17 cellular contexts compared by ENCODE assay signal in the genomic region with DNA sequence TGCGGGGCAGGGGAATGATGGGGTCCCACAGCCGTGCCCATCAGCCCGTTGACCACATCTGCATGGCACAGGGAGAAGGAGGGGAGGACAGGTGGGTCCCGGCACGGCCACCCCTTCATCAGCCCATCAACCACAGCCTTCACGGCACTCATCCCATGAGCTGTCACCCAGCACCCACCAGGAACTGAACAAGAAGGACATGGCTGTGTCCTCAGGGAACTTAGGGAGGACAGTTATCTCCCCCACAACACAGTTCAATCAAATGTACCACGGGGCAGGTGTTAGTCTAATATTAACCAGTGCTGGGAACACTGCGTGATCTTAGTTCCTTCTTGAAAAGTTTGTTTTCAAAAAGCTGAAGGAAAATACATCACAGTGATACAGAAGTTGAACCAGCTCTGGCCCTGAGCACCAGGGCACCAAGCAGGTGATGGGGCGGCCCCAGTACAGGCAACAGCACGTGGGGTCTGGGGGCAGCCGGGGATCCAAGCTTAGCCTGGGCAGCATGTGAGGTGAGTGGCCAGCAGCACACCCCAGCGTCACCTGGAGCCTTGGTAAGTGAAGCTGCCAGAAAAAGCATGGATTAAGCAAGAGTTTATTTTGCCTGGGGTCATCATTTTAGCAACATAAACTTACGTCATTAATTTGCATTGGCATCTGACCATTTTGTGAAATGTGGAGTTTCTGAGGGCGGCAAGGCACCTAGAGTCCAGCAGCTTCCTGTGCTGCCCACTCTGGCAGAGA. TPM values are rescaled to one million over a fixed set of nuclear protein-coding genes. Genes with fewer than 3 reads are reported as not detected.
DNase-seq lines count a peak whose midpoint lies in the region; ATAC-seq and TF ChIP-seq lines count a peak whose summit lies in the region.
"Had no signal": no experiment of that assay in that cellular context is flagged by ENCODE, and none has a peak within 500 bp of the region (broad histone marks: within the 10 kb centered on the region; RNA-seq: fewer than 3 reads in every experiment).

No MANE protein-coding gene starts in this region.

- H3K4me3 ChIP-seq in hepatocyte (no peak overlapping the region), trophoblast cell (ENCODE audit: low read depth, low read length) (no peak overlapping the region), GM23248 (no peak overlapping the region), sigmoid colon (no peak overlapping the region)
- H3K4me3 ChIP-seq: gastroesophageal sphincter, SJSA1, thyroid gland had no signal

- H4K20me1 ChIP-seq in hepatocyte (ENCODE audit: insufficient read depth, poor library complexity, severe bottlenecking) (no peaks in the 10 kb centered on the region), GM23248 (ENCODE audit: insufficient read depth) (no peaks in the 10 kb centered on the region)

- no peak overlapping the region for H2BK5ac ChIP-seq in trophoblast cell (ENCODE audit: low read depth, low read length, poor library complexity)

- no peak overlapping the region for H4K91ac ChIP-seq in trophoblast cell (ENCODE audit: low read depth, low read length)

- no peak overlapping the region for H2BK12ac ChIP-seq in trophoblast cell (ENCODE audit: low read length)

- no peaks in the 10 kb centered on the region for H3K9me3 ChIP-seq in hepatocyte (ENCODE audit: low read depth)
- no peaks in the 10 kb centered on the region for H3K9me3 ChIP-seq in trophoblast cell (ENCODE audit: insufficient read depth, low read depth, low read length)
- no peaks in the 10 kb centered on the region for H3K9me3 ChIP-seq in GM23248 (ENCODE audit: low read depth)
- no peaks in the 10 kb centered on the region for H3K9me3 ChIP-seq in sigmoid colon
- H3K9me3 ChIP-seq: gastroesophageal sphincter, SJSA1, thyroid gland had no signal

- 83% methylated on average over 14 of the region's 14 CpGs for WGBS in hepatocyte (ENCODE audit: low lambda C conversion rate, missing lambda C conversion rate)
- WGBS in trophoblast cell (ENCODE audit: extremely low coverage, insufficient coverage, insufficient read length): no CpG with 5 or more reads among the region's 14 CpGs
- WGBS in GM23248 (ENCODE audit: low coverage in 1 of 2, low lambda C conversion rate in 2 of 2, missing lambda C conversion rate in 2 of 2), 2 experiments: 50 to 52% methylated on average over 13 to 14 of the region's 14 CpGs
- WGBS in sigmoid colon, 2 donors: 68 to 80% methylated on average over 14 of the region's 14 CpGs

- H2BK120ac ChIP-seq in trophoblast cell (ENCODE audit: insufficient read depth, low read length, poor library complexity): no peak overlapping the region

- H3K27ac Mint-ChIP-seq in WTC11: no peak overlapping the region
- H3K27ac Mint-ChIP-seq: activated CD8-positive, alpha-beta T cell treated with anti-CD3 and anti-CD28 coated beads for 36 hours; endodermal cell; immature natural killer cell; progenitor cell of endocrine pancreas had no signal

- intact Hi-C loops in sigmoid colon (cut with DNase I): no loop called here

- no peak overlapping the region for H3K18ac ChIP-seq in trophoblast cell (ENCODE audit: low read length)

- H2AFZ ChIP-seq in hepatocyte: no peak overlapping the region
- H2AFZ ChIP-seq in trophoblast cell (ENCODE audit: insufficient read depth, low read length, poor library complexity): no peak overlapping the region
- no peak overlapping the region for H2AFZ ChIP-seq in GM23248

- H3K36me3 ChIP-seq in hepatocyte (replicated peaks; ENCODE audit: insufficient read depth, low read depth) (no peaks in the 10 kb centered on the region), trophoblast cell (ENCODE audit: control insufficient read depth in 1 of 2, insufficient read depth in 2 of 2, low read length in 2 of 2) (no peaks in the 10 kb centered on the region), GM23248 (ENCODE audit: low read depth) (no peaks in the 10 kb centered on the region), sigmoid colon (no peaks in the 10 kb centered on the region)
- H3K36me3 ChIP-seq: gastroesophageal sphincter, SJSA1, thyroid gland had no signal

- peaks cover 21% of the 10 kb centered on the region for H3K4me1 ChIP-seq in hepatocyte (ENCODE audit: insufficient read depth)
- peaks cover 0 to 15% of the 10 kb centered on the region in 2 experiments for H3K4me1 ChIP-seq in trophoblast cell (ENCODE audit: control insufficient read depth in 1 of 2, insufficient read depth in 2 of 2, low read length in 2 of 2)
- H3K4me1 ChIP-seq in GM23248 (ENCODE audit: insufficient read depth): no peaks in the 10 kb centered on the region
- no peaks in the 10 kb centered on the region for H3K4me1 ChIP-seq in sigmoid colon

- H3K27ac ChIP-seq in hepatocyte (peak overlapping the region; percentile 63), trophoblast cell (ENCODE audit: low read depth, low read length) (no peak overlapping the region), GM23248 (no peak overlapping the region), sigmoid colon (no peak overlapping the region)
- H3K27ac ChIP-seq: gastroesophageal sphincter, SJSA1, thyroid gland had no signal

- no peak for TF ChIP-seq POLR2A in sigmoid colon (IDR thresholded peaks at IDR 0.05)

- no peak overlapping the region for H3K4ac ChIP-seq in trophoblast cell (ENCODE audit: low read depth, low read length)

- no peaks in the 10 kb centered on the region for H3K79me1 ChIP-seq in trophoblast cell (ENCODE audit: low read length)

- CTCF ChIA-PET in WTC11 (lab: Charles Lee): interaction anchor here (0.6 kb wide), 1 partner anchor 83 kb away, joined by 4 read pairs; no protein-coding TSS in a partner anchor

- H4K8ac ChIP-seq in trophoblast cell (ENCODE audit: low read depth, low read length): no peak overlapping the region

- H3K9me2 ChIP-seq in hepatocyte (replicated peaks; ENCODE audit: insufficient read depth): no peaks in the 10 kb centered on the region
- H3K9me2 ChIP-seq in GM23248 (ENCODE audit: insufficient read depth): no peaks in the 10 kb centered on the region

- TF ChIP-seq CTCF in WTC11 (IDR thresholded peaks at IDR 0.05) (no peak), hepatocyte (IDR thresholded peaks at IDR 0.05; ENCODE audit: poor library complexity) (no peak), sigmoid colon (IDR thresholded peaks at IDR 0.05) (no peak)

- H3K23ac ChIP-seq in trophoblast cell (ENCODE audit: low read length): no peak overlapping the region

- in situ Hi-C loops in GM23248 (cut with MboI): no loop called here

- H4K12ac ChIP-seq in trophoblast cell (ENCODE audit: low read depth, low read length): no peak overlapping the region

- no peak overlapping the region for H3K14ac ChIP-seq in trophoblast cell (ENCODE audit: low read length)

- H3K4me2 ChIP-seq in hepatocyte: no peak overlapping the region
- no peak overlapping the region for H3K4me2 ChIP-seq in trophoblast cell (ENCODE audit: low read length)
- H3K4me2 ChIP-seq in GM23248 (ENCODE audit: unreplicated experiment): no peak overlapping the region

- ATAC-seq in WTC11: no peak
- ATAC-seq: activated CD8-positive, alpha-beta T cell treated with anti-CD3 and anti-CD28 coated beads for 36 hours; gastroesophageal sphincter had no signal

- H3K27me3 Mint-ChIP-seq in WTC11 (ENCODE audit: low read depth): no peaks in the 10 kb centered on the region

- no peaks in the 10 kb centered on the region for H3K9me3 Mint-ChIP-seq in WTC11
- H3K9me3 Mint-ChIP-seq: activated CD8-positive, alpha-beta T cell treated with anti-CD3 and anti-CD28 coated beads for 36 hours; endodermal cell; immature natural killer cell had no signal

- no peaks in the 10 kb centered on the region for H3K36me3 Mint-ChIP-seq in WTC11

- no peak for TF ChIP-seq EP300 in sigmoid colon (IDR thresholded peaks at IDR 0.05)

- H3F3A ChIP-seq in GM23248 (ENCODE audit: insufficient read depth): no peaks in the 10 kb centered on the region

- H2AK5ac ChIP-seq in trophoblast cell (ENCODE audit: low read length): no peak overlapping the region

- H3K9ac ChIP-seq in trophoblast cell (ENCODE audit: low read length): no peak overlapping the region
- no peak overlapping the region for H3K9ac ChIP-seq in GM23248

- H3K27me3 ChIP-seq in hepatocyte (no peaks in the 10 kb centered on the region), trophoblast cell (ENCODE audit: insufficient read depth, low read length) (no peaks in the 10 kb centered on the region), GM23248 (replicated peaks; ENCODE audit: insufficient read depth) (peaks cover 8% of the 10 kb centered on the region), sigmoid colon (peaks cover 0 to 7% (median 5%) of the 10 kb centered on the region in 3 donors)
- H3K27me3 ChIP-seq: SJSA1, thyroid gland had no signal

- peak; percentile 3 for DNase-seq in HT1080 (ENCODE audit: low read depth)
- no peak for DNase-seq in WTC11 (ENCODE audit: low spot score)
- DNase-seq in hepatocyte (ENCODE audit: low spot score): peak; percentile 54
- peak; percentile 23 to 85 for DNase-seq in trophoblast cell
- no peak for DNase-seq in GM23248
- DNase-seq in sigmoid colon: no peak
- no peak for DNase-seq in MV-4-11 (lab: John Stamatoyannopoulos, UW)
- no peak for DNase-seq in hepatic stellate cell (ENCODE audit: low spot score)
- DNase-seq: activated CD8-positive, alpha-beta T cell treated with anti-CD3 and anti-CD28 coated beads for 36 hours; endodermal cell; immature natural killer cell; NCI-H2107; NK-92 treated with Interleukin-12 subunit alpha and Interleukin-12 subunit beta, amount 100 ng/mL, for 24 hours; thyroid gland had no signal

- POLR2A ChIA-PET in WTC11 (lab: Charles Lee): no interaction called here

- H3K79me2 ChIP-seq in hepatocyte (no peaks in the 10 kb centered on the region), trophoblast cell (ENCODE audit: control insufficient read depth, insufficient read depth, low read length, poor library complexity) (no peaks in the 10 kb centered on the region), GM23248 (ENCODE audit: insufficient read depth) (no peaks in the 10 kb centered on the region)

- peaks cover 14% of the 10 kb centered on the region; the same call in 1 of the 2 replicates for H3K4me1 Mint-ChIP-seq in WTC11

- no peak overlapping the region for H3K4me3 Mint-ChIP-seq in WTC11
- H3K4me3 Mint-ChIP-seq: activated CD8-positive, alpha-beta T cell treated with anti-CD3 and anti-CD28 coated beads for 36 hours; endodermal cell; immature natural killer cell had no signal

TF ChIP-seq in WTC11, 78 proteins besides CTCF, POLR2A, EP300 and RAD21:
- 0 out of 2 replicates have a peak, but pooled peaks have one; percentile 58 for TF ChIP-seq GABPB1 (CRISPR knock-in tag; IDR thresholded peaks at IDR 0.05)
- no peak for TF ChIP-seq ZNF219 (CRISPR knock-in tag; IDR thresholded peaks at IDR 0.05; ENCODE audit: borderline replicate concordance)

RNA-seq across cellular contexts. Expression of gene AFDN, which starts 35.5 kb away (rescaled TPM):
- total RNA-seq in HT1080 (2014; rRNA removed; shearing (Covaris generic)): 47.6 and 59.9 TPM in 2 replicates
- 25.9 and 27.3 TPM in 2 replicates for polyA plus RNA-seq in HT1080 (2015; cell fraction: cytosol; rRNA removed)
- 112 and 120 TPM in 2 replicates for polyA plus RNA-seq in HT1080 (2015; cell fraction: nucleus; rRNA removed)
- total RNA-seq in WTC11 (2021) (181 to 182 TPM (median 182 TPM) in 3 replicates), hepatocyte (192 and 198 TPM in 2 replicates), sigmoid colon (100 to 1,000 TPM in 2 of 4 donors, 10 to 100 TPM in 2; 83.6 to 104 (median 95.1) TPM)
- polyA plus RNA-seq in hepatocyte (130 and 173 TPM in 2 replicates), GM23248 (2016; fragmentation: Nextera tagmentation; extraction: Ambion mirVana) (4.5 and 5.4 TPM in 2 replicates), sigmoid colon (10 to 100 TPM; 43.2 to 64.5 (median 44.4) TPM)
- polyA plus RNA-seq in trophoblast cell (2013): 195 and 197 TPM in 2 replicates
- total RNA-seq in GM23248 (2014; rRNA removed; shearing (Covaris generic)): 13.8 and 26.2 TPM in 2 replicates

Comparison
In these comparisons a context has a peak if more than half of its experiments do, and no peak if none do; other contexts are left out.
1. DNase-seq: peak in HT1080 (single experiment), hepatocyte (single experiment) and trophoblast cell (2 of 2); none in WTC11 (single experiment), GM23248 (single experiment), sigmoid colon (single experiment), MV-4-11 (single experiment) and hepatic stellate cell (single experiment).